Comparison of ENCODE assay signal across 1 cellular context in genomic region chrX:9604908-9605306, GRCh38.
TF ChIP-seq lines count a peak whose summit lies in the region.

No MANE protein-coding gene starts in this region.

TF ChIP-seq in K562, 482 proteins besides CTCF, POLR2A, EP300 and RAD21:
- TF ChIP-seq, protein P1, sequence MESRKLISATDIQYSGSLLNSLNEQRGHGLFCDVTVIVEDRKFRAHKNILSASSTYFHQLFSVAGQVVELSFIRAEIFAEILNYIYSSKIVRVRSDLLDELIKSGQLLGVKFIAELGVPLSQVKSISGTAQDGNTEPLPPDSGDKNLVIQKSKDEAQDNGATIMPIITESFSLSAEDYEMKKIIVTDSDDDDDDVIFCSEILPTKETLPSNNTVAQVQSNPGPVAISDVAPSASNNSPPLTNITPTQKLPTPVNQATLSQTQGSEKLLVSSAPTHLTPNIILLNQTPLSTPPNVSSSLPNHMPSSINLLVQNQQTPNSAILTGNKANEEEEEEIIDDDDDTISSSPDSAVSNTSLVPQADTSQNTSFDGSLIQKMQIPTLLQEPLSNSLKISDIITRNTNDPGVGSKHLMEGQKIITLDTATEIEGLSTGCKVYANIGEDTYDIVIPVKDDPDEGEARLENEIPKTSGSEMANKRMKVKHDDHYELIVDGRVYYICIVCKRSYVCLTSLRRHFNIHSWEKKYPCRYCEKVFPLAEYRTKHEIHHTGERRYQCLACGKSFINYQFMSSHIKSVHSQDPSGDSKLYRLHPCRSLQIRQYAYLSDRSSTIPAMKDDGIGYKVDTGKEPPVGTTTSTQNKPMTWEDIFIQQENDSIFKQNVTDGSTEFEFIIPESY (CRISPR knock-in tag; IDR thresholded peaks at IDR 0.05) = peak; percentile 60; the same call in 1 of the 2 replicates
- TF ChIP-seq ATF7 (IDR thresholded peaks at IDR 0.05) = no peak
